In genomic region chr11:35143509-35144102, GRCh38 we compare ENCODE assay signal across 10 cellular contexts. TPM values are rescaled to one million over a fixed set of nuclear protein-coding genes. Genes with fewer than 3 reads are reported as not detected.
A peak's percentile ranks its signal among the peaks of the same experiment; 100 is the strongest.
DNase-seq lines count a peak whose midpoint lies in the region; ATAC-seq, FAIRE-seq and TF ChIP-seq lines count a peak whose summit lies in the region.
"Had no signal": no experiment of that assay in that cellular context is flagged by ENCODE, and none has a peak within 500 bp of the region (broad histone marks: within the 10 kb centered on the region; RNA-seq: fewer than 3 reads in every experiment).

No MANE protein-coding gene starts in this region.

- CTCF ChIA-PET in A549 (lab: Yijun Ruan, JAX): interaction anchor here (0.6 kb wide), 1 partner anchor 143 kb away, joined by 3 read pairs; no protein-coding TSS in a partner anchor

- FAIRE-seq in A549 (lab: Jason Lieb, UNC): no peak

- no peak for DNase-seq in A549 (ENCODE audit: low read depth in 1 of 2, low spot score in 1 of 2)
- peak; percentile 34 for DNase-seq in GM23248
- DNase-seq in activated naive CD8-positive, alpha-beta T cell treated with anti-CD3 and anti-CD28 coated beads, Interleukin-2, amount 10 ng/mL, durations not matched to agents 7 days and 5 days: no peak
- no peak for DNase-seq in memory B cell (ENCODE audit: low spot score in 2 of 2)
- DNase-seq in islet precursor cell: no peak
- no peak for DNase-seq in mucosa of gallbladder (ENCODE audit: low spot score)
- no peak for DNase-seq in activated effector memory CD4-positive, alpha-beta T cell treated with Interleukin-2 at 50 U/mL for 16 hours
- no peak for DNase-seq in NCI-H82 (lab: John Stamatoyannopoulos, UW)
- DNase-seq: DMS153 had no signal

- peaks cover 31% of the 10 kb centered on the region for H3K36me3 ChIP-seq in GM23248 (ENCODE audit: low read depth)

- TF ChIP-seq RAD21 in A549 (conservative IDR thresholded peaks at IDR 0.05 in 1 of 2, IDR thresholded peaks at IDR 0.05 in 1 of 2): no peak

- peak overlapping the region; percentile 80 for H3K4me3 Mint-ChIP-seq in activated naive CD8-positive, alpha-beta T cell treated with anti-CD3 and anti-CD28 coated beads, Interleukin-2, amount 10 ng/mL, durations not matched to agents 7 days and 5 days
- H3K4me3 Mint-ChIP-seq in memory B cell: peak overlapping the region; percentile 76

- H3K9me2 ChIP-seq in GM23248 (ENCODE audit: insufficient read depth): no peaks in the 10 kb centered on the region

- H3K79me2 ChIP-seq in GM23248 (ENCODE audit: insufficient read depth): peaks cover 100% of the 10 kb centered on the region

- H3K9ac ChIP-seq in GM23248: peak overlapping the region; percentile 99

- peaks cover 69% of the 10 kb centered on the region for H3K4me1 ChIP-seq in A549
- H3K4me1 ChIP-seq in GM23248 (ENCODE audit: insufficient read depth): peaks cover 51% of the 10 kb centered on the region

- in situ Hi-C loops in GM23248 (cut with MboI): no loop called here

- H3K27me3 ChIP-seq in GM23248 (replicated peaks; ENCODE audit: insufficient read depth): no peaks in the 10 kb centered on the region

- H3K27ac ChIP-seq in A549 (peak overlapping the region; percentile 77 to 85), GM23248 (peak overlapping the region; percentile 97)
- H3K27ac ChIP-seq: VCaP had no signal

- H3K9me3 ChIP-seq in A549 (no peaks in the 10 kb centered on the region), GM23248 (ENCODE audit: low read depth) (no peaks in the 10 kb centered on the region)

- no peaks in the 10 kb centered on the region for H3K27me3 Mint-ChIP-seq in activated naive CD8-positive, alpha-beta T cell treated with anti-CD3 and anti-CD28 coated beads, Interleukin-2, amount 10 ng/mL, durations not matched to agents 7 days and 5 days
- H3K27me3 Mint-ChIP-seq in memory B cell: no peaks in the 10 kb centered on the region

- ATAC-seq in A549 (no peak), memory B cell (ENCODE audit: low read depth) (no peak)
- no peak for ATAC-seq in activated naive CD8-positive, alpha-beta T cell treated with anti-CD3 and anti-CD28 coated beads, Interleukin-2, amount 10 ng/mL, durations not matched to agents 7 days and 5 days (ENCODE audit: low read depth)

- H2AFZ ChIP-seq in GM23248: no peak overlapping the region

- 0 out of 2 replicates have a peak, but pooled peaks cover 18% of the 10 kb centered on the region for H4K20me1 ChIP-seq in GM23248 (ENCODE audit: insufficient read depth)

- peaks cover 44% of the 10 kb centered on the region for H3K36me3 Mint-ChIP-seq in activated naive CD8-positive, alpha-beta T cell treated with anti-CD3 and anti-CD28 coated beads, Interleukin-2, amount 10 ng/mL, durations not matched to agents 7 days and 5 days
- peaks cover 14% of the 10 kb centered on the region for H3K36me3 Mint-ChIP-seq in memory B cell

- peaks cover 68% of the 10 kb centered on the region for H3K4me1 Mint-ChIP-seq in activated naive CD8-positive, alpha-beta T cell treated with anti-CD3 and anti-CD28 coated beads, Interleukin-2, amount 10 ng/mL, durations not matched to agents 7 days and 5 days
- H3K4me1 Mint-ChIP-seq in memory B cell: peaks cover 60% of the 10 kb centered on the region

- H3K4me2 ChIP-seq in A549 (peak overlapping the region; percentile 98), GM23248 (ENCODE audit: unreplicated experiment) (peak overlapping the region; percentile 95)

- H3F3A ChIP-seq in GM23248 (ENCODE audit: insufficient read depth): peaks cover 87% of the 10 kb centered on the region

- peak overlapping the region; percentile 18; the same call in 2 of the 3 replicates for H3K4me3 ChIP-seq in A549
- H3K4me3 ChIP-seq in GM23248: peak overlapping the region; percentile 95

- TF ChIP-seq CTCF in A549 (IDR thresholded peaks at IDR 0.05): no peak

- POLR2A ChIA-PET in A549 (lab: Yijun Ruan, JAX): no interaction called here
- POLR2A ChIA-PET in activated naive CD8-positive, alpha-beta T cell treated with anti-CD3 and anti-CD28 coated beads, Interleukin-2, amount 10 ng/mL, durations not matched to agents 7 days and 5 days (lab: Charles Lee): interaction anchor here (0.7 to 1.5 kb wide), 9 partner anchors 22 to 100 kb away, joined by 3 to 8 read pairs (median 3); no protein-coding TSS in a partner anchor

- 63% methylated on average over 5 of the region's 5 CpGs for WGBS in A549 (ENCODE audit: missing lambda C conversion rate)
- WGBS in GM23248 (ENCODE audit: low coverage in 1 of 2, low lambda C conversion rate in 2 of 2, missing lambda C conversion rate in 2 of 2), 2 experiments: 18% methylated on average over 5 of the region's 5 CpGs

- no peaks in the 10 kb centered on the region for H3K9me3 Mint-ChIP-seq in activated naive CD8-positive, alpha-beta T cell treated with anti-CD3 and anti-CD28 coated beads, Interleukin-2, amount 10 ng/mL, durations not matched to agents 7 days and 5 days
- H3K9me3 Mint-ChIP-seq in memory B cell: no peaks in the 10 kb centered on the region

- no peak for TF ChIP-seq POLR2A in A549 (IDR thresholded peaks at IDR 0.05; ENCODE audit: low read length)

- H3K27ac Mint-ChIP-seq in activated naive CD8-positive, alpha-beta T cell treated with anti-CD3 and anti-CD28 coated beads, Interleukin-2, amount 10 ng/mL, durations not matched to agents 7 days and 5 days: peak overlapping the region; percentile 89
- peak overlapping the region; percentile 94 for H3K27ac Mint-ChIP-seq in memory B cell

- no peak for TF ChIP-seq EP300 in A549 (IDR thresholded peaks at IDR 0.05)

TF ChIP-seq in A549, 52 proteins besides CTCF, POLR2A, EP300 and RAD21:
- TF ChIP-seq BHLHE40 (IDR thresholded peaks at IDR 0.05; ENCODE audit: low read depth, low read length) (no peak), MAX (IDR thresholded peaks at IDR 0.05) (0 out of 2 replicates have a peak, but pooled peaks have one; percentile 11), MAFK (IDR thresholded peaks at IDR 0.05; ENCODE audit: partially characterized antibody) (no peak), GATA3 (IDR thresholded peaks at IDR 0.05; ENCODE audit: borderline replicate concordance) (no peak), USF2 (IDR thresholded peaks at IDR 0.05) (no peak)

RNA-seq across cellular contexts. Expression of gene CD44, which starts 4.6 kb away (rescaled TPM):
- polyA plus RNA-seq in A549 (2011; rRNA removed) (309 and 350 TPM in 2 replicates), A549 (2017; fragmentation: RNase III; extraction: RNeasy Plus Mini Kit Qiagen cat#74134 plus additional on column Dnase treatment) (545 to 587 TPM (median 585 TPM) in 3 replicates), GM23248 (2016; fragmentation: Nextera tagmentation; extraction: Ambion mirVana) (519 and 523 TPM in 2 replicates)
- polyA plus RNA-seq in A549 (2012; cell fraction: cytosol; rRNA removed): 153 and 218 TPM in 2 replicates
- 265 and 417 TPM in 2 replicates for polyA plus RNA-seq in A549 (2012; cell fraction: nucleus; rRNA removed)
- polyA minus RNA-seq in A549 (2011; rRNA and poly(A)+ RNA removed): 385 and 445 TPM in 2 replicates
- total RNA-seq in GM23248 (2014; rRNA removed; shearing (Covaris generic)): 405 and 506 TPM in 2 replicates
- total RNA-seq in activated naive CD8-positive, alpha-beta T cell treated with anti-CD3 and anti-CD28 coated beads, Interleukin-2, amount 10 ng/mL, durations not matched to agents 7 days and 5 days: 100 to 1,000 TPM; 551 to 555 TPM
- total RNA-seq in mucosa of gallbladder: 356 TPM
